Comparison of ENCODE assay signal across 13 cellular contexts in the genomic region with DNA sequence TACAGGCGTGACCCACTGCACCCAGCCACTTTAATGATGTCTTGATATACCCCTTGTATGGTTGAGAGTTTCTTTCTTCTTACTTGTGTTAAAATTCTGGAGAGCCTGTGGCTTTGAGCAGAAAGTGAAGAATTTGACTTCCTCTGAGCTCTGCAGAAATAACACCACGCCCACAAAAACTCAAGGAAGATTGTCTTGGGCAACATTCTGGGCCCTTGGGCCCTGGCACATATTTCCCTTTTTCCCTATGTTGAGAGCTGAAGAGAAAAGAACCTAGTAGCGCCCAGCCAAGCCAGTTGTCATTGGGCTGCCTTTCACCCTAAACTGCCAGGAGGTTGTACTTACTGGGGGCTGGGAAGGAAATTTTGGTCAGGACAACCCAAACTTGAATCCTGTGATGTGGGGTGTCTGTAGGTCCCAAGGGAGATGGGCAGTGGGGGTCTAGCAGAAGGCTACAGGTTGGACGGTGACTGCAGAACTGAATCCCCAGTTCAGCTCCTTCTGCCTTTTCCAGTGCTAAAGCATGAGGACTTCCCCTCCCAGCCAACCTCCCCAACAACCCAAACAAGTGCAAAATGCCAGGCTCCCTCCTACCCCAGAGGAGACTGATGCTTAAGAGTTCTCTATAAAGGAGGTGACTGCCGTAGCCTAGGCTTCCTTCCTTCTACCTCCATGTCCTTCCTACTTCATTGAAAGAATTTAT. TPM values are rescaled to one million over a fixed set of nuclear protein-coding genes. Genes with fewer than 3 reads are reported as not detected.
DNase-seq lines count a peak whose midpoint lies in the region; ATAC-seq, FAIRE-seq and TF ChIP-seq lines count a peak whose summit lies in the region.
"Had no signal": no experiment of that assay in that cellular context is flagged by ENCODE, and none has a peak within 500 bp of the region (broad histone marks: within the 10 kb centered on the region; RNA-seq: fewer than 3 reads in every experiment).

No MANE protein-coding gene starts in this region.

- no peak for TF ChIP-seq RAD21 in K562 (CRISPR knock-in tag; conservative IDR thresholded peaks at IDR 0.05 in 1 of 2, IDR thresholded peaks at IDR 0.05 in 1 of 2)

- H3K4me1 ChIP-seq in K562 (replicated peaks in 1 of 2; ENCODE audit: control insufficient read depth in 2 of 2, insufficient read depth in 2 of 2, low read length in 2 of 2), result peaks cover 14% of the 10 kb centered on the region in 2 experiments
- H3K4me1 ChIP-seq: foreskin keratinocyte had no signal

- WGBS in K562 (ENCODE audit: insufficient coverage, low coverage, missing lambda C conversion rate), result 80% methylated on average over 4 of the region's 5 CpGs

- H4K20me1 ChIP-seq in K562 (replicated peaks; ENCODE audit: control insufficient read depth, insufficient read depth, low read length), result no peaks in the 10 kb centered on the region

- intact Hi-C loops in CD4-positive, alpha-beta T cell (cut with DNase I, micrococcal nuclease), result no loop called here
- intact Hi-C loops in K562 (cut with micrococcal nuclease) (no loop called here), natural killer cell (cut with micrococcal nuclease) (no loop called here)

- in situ Hi-C loops in K562 (cut with MboI), result no loop called here

- BruUV-seq in K562 (replicated peaks; lab: Mats Ljungman, UMichigan), result TSS peak; percentile 1

- H3K36me3 ChIP-seq in K562 (ENCODE audit: control insufficient read depth, insufficient read depth, low read length), result peaks cover 54% of the 10 kb centered on the region

- H3K9ac ChIP-seq in K562 (ENCODE audit: insufficient read depth in 1 of 2, low read depth in 2 of 2, low read length in 2 of 2), result no peak overlapping the region

- no peak for DNase-seq in CD4-positive, alpha-beta T cell
- DNase-seq in MV-4-11 (lab: John Stamatoyannopoulos, UW) (peak; percentile 78), K562 (ENCODE audit: extremely low read depth in 1 of 4, low spot score in 3 of 4) (no peak), natural killer cell (no peak), hippocampal formation (lab: John Stamatoyannopoulos, UW) (no peak), SHP77 treated with DMSO at 0.1 percent for 48 hours (lab: John Stamatoyannopoulos, UW) (no peak), OCI-M2 (lab: John Stamatoyannopoulos, UW; ENCODE audit: unreplicated experiment) (no peak)
- DNase-seq: foreskin keratinocyte, KBM-7, NCI-H524 treated with DMSO at 0.1 percent for 48 hours had no signal

- H2AFZ ChIP-seq in K562 (ENCODE audit: low read depth, low read length), result no peak overlapping the region

- peak; percentile 40 for FAIRE-seq in K562 (lab: Jason Lieb, UNC)

- no peak for ATAC-seq in CD4-positive, alpha-beta T cell (ENCODE audit: poor library complexity)
- ATAC-seq in K562 (peak; percentile 32), natural killer cell (peak in 1 of 3 donors; percentile 38), GM21381 (IDR thresholded peaks at IDR 0.05; ENCODE audit: unreplicated experiment) (no peak)
- ATAC-seq: body of pancreas, foreskin keratinocyte had no signal

- H3K27ac ChIP-seq in CD4-positive, alpha-beta T cell (ENCODE audit: low read depth, low read length), result no peak overlapping the region
- no peak overlapping the region for H3K27ac ChIP-seq in K562 (ENCODE audit: extremely low read depth, low read depth, low read length)
- H3K27ac ChIP-seq: foreskin keratinocyte, vagina had no signal

- no peaks in the 10 kb centered on the region for H3K27me3 ChIP-seq in CD4-positive, alpha-beta T cell (ENCODE audit: control insufficient read depth, insufficient read depth, low read length)
- no peaks in the 10 kb centered on the region for H3K27me3 ChIP-seq in K562 (ENCODE audit: control insufficient read depth in 2 of 2, insufficient read depth in 2 of 2, low read length in 2 of 2)
- H3K27me3 ChIP-seq: body of pancreas, foreskin keratinocyte, vagina had no signal

- no peak for TF ChIP-seq POLR2A in K562 (conservative IDR thresholded peaks at IDR 0.05)

- no peak overlapping the region for H3K4me2 ChIP-seq in K562 (ENCODE audit: insufficient read depth, low read length)

- peaks cover 56% of the 10 kb centered on the region for H3K36me3 Mint-ChIP-seq in CD4-positive, alpha-beta T cell (ENCODE audit: low read depth)
- H3K36me3 Mint-ChIP-seq in natural killer cell, result peaks cover 35% of the 10 kb centered on the region

- no peak for TF ChIP-seq CTCF in CD4-positive, alpha-beta T cell (IDR thresholded peaks at IDR 0.05)
- TF ChIP-seq CTCF in K562 (IDR thresholded peaks at IDR 0.05 in 2 of 3, conservative IDR thresholded peaks at IDR 0.05 in 1 of 3; ENCODE audit: insufficient read depth in 2 of 3, low read depth in 1 of 3, low read length in 3 of 3) (no peak), natural killer cell (IDR thresholded peaks at IDR 0.05) (no peak)

- H3K4me1 Mint-ChIP-seq in CD4-positive, alpha-beta T cell (ENCODE audit: low read depth), result peaks cover 72% of the 10 kb centered on the region
- peaks cover 46 to 64% of the 10 kb centered on the region in 2 donors for H3K4me1 Mint-ChIP-seq in natural killer cell

- H3K4me3 Mint-ChIP-seq in CD4-positive, alpha-beta T cell, result no peak overlapping the region
- H3K4me3 Mint-ChIP-seq in natural killer cell, result peak overlapping the region; percentile 46

- CTCF ChIA-PET in CD4-positive, alpha-beta T cell (lab: Charles Lee), result interaction anchor here (0.6 kb wide), 1 partner anchor 14 kb away, joined by 3 read pairs; no protein-coding TSS in a partner anchor
- CTCF ChIA-PET in K562 (lab: Yijun Ruan, JAX; ENCODE audit: low intra/inter-chr PET ratio), result no interaction called here

- POLR2A ChIA-PET in CD4-positive, alpha-beta T cell (lab: Charles Lee), result interaction anchor here (0.6 to 8.3 kb wide), 2 partner anchors 12 to 127 kb away, joined by 7 to 89 read pairs; a partner anchor contains a TSS
- POLR2A ChIA-PET in K562 (lab: Yijun Ruan, JAX), result interaction anchor here (0.8 to 14.7 kb wide), 6 partner anchors 8 to 18 kb away, joined by 3 to 205 read pairs (median 4); a partner anchor contains a TSS

- no peaks in the 10 kb centered on the region for H3K9me3 ChIP-seq in CD4-positive, alpha-beta T cell (ENCODE audit: control insufficient read depth, low read length)
- H3K9me3 ChIP-seq in K562 (replicated peaks; ENCODE audit: control insufficient read depth, insufficient read depth, low read depth, low read length), result no peaks in the 10 kb centered on the region
- H3K9me3 ChIP-seq: body of pancreas, vagina had no signal

- H3K9me1 ChIP-seq in K562 (ENCODE audit: control insufficient read depth, insufficient read depth, low read length), result no peaks in the 10 kb centered on the region

- no peaks in the 10 kb centered on the region for H3K79me2 ChIP-seq in K562 (ENCODE audit: control insufficient read depth, insufficient read depth, low read length)

- peak overlapping the region; percentile 76 for H3K27ac Mint-ChIP-seq in CD4-positive, alpha-beta T cell
- peak overlapping the region; percentile 82 for H3K27ac Mint-ChIP-seq in natural killer cell

- H3K27me3 Mint-ChIP-seq in CD4-positive, alpha-beta T cell, result no peaks in the 10 kb centered on the region
- no peaks in the 10 kb centered on the region for H3K27me3 Mint-ChIP-seq in natural killer cell (ENCODE audit: low read depth in 2 of 2)

- no peak overlapping the region for H3K4me3 ChIP-seq in K562
- H3K4me3 ChIP-seq: body of pancreas, vagina had no signal

- H3K9me3 Mint-ChIP-seq in CD4-positive, alpha-beta T cell, result no peaks in the 10 kb centered on the region
- no peaks in the 10 kb centered on the region for H3K9me3 Mint-ChIP-seq in natural killer cell

- no peak for TF ChIP-seq EP300 in K562 (IDR thresholded peaks at IDR 0.05; ENCODE audit: low read length)

RNA-seq across cellular contexts. Expression of a gene that starts 11.7 kb away (rescaled TPM):
- total RNA-seq in CD4-positive, alpha-beta T cell, result 1 to 10 TPM; 7.2 to 7.3 TPM
- total RNA-seq in K562 (2011; cell fraction: chromatin; rRNA removed; ENCODE audit: low replicate concordance), result 8.7 and 14.0 TPM in 2 replicates
- 14.8 and 16.6 TPM in 2 replicates for total RNA-seq in K562 (2011; cell fraction: nucleolus; rRNA removed)
- total RNA-seq in K562 (2011; cell fraction: nucleoplasm; rRNA removed), result 14.4 and 14.7 TPM in 2 replicates
- total RNA-seq in K562 (2014; rRNA removed) (36.0 and 36.7 TPM in 2 replicates), K562 (2014; rRNA removed; fragmentation: Illumina TruSeq; extraction: Trizol) (26.5 and 27.8 TPM in 2 replicates), K562 (2015; rRNA removed; fragmentation: Illumina TruSeq; extraction: Trizol) (31.3 and 32.3 TPM in 2 replicates), K562 (2021) (24.6 and 26.6 TPM in 2 replicates), natural killer cell (10 to 100 TPM; 21.0 to 25.5 (median 23.5) TPM)
- polyA plus RNA-seq in K562 (2011; rRNA removed) (32.8 and 36.8 TPM in 2 replicates), K562 (2014; fragmentation: Illumina TruSeq; extraction: Trizol) (33.5 and 42.4 TPM in 2 replicates), K562 (2014; fragmentation: Nextera tagmentation; extraction: Ambion mirVana) (10 to 100 TPM; 11.2 to 15.8 TPM), K562 (2014; rRNA removed) (42.4 and 43.9 TPM in 2 replicates)
- 36.0 and 39.1 TPM in 2 replicates for polyA plus RNA-seq in K562 (2011; cell fraction: cytosol; rRNA removed)
- polyA plus RNA-seq in K562 (2011; cell fraction: nucleus; rRNA removed), result 25.2 and 27.6 TPM in 2 replicates
- polyA plus RNA-seq in K562 (2012), result 28.4 and 30.6 TPM in 2 replicates
- 10.2 and 10.5 TPM in 2 replicates for polyA minus RNA-seq in K562 (2011; rRNA and poly(A)+ RNA removed)
- 3.1 and 9.0 TPM in 2 replicates for polyA minus RNA-seq in K562 (2011; cell fraction: cytosol; rRNA and poly(A)+ RNA removed)
- polyA minus RNA-seq in K562 (2011; cell fraction: nucleus; rRNA and poly(A)+ RNA removed), result 5.9 and 8.8 TPM in 2 replicates

RNA-seq across cellular contexts. Expression of a gene that starts 13.0 kb away (rescaled TPM):
- 100 to 1,000 TPM in 1 of 2 experiments, 10 to 100 TPM in 1; 97.1 to 102 TPM for total RNA-seq in CD4-positive, alpha-beta T cell
- 128 and 182 TPM in 2 replicates for total RNA-seq in K562 (2011; cell fraction: chromatin; rRNA removed; ENCODE audit: low replicate concordance)
- 86.2 and 96.9 TPM in 2 replicates for total RNA-seq in K562 (2011; cell fraction: nucleolus; rRNA removed)
- 171 and 245 TPM in 2 replicates for total RNA-seq in K562 (2011; cell fraction: nucleoplasm; rRNA removed)
- total RNA-seq in K562 (2014; rRNA removed), result 60.8 and 75.6 TPM in 2 replicates
- 53.0 and 54.8 TPM in 2 replicates for total RNA-seq in K562 (2014; rRNA removed; fragmentation: Illumina TruSeq; extraction: Trizol)
- total RNA-seq in K562 (2015; rRNA removed; fragmentation: Illumina TruSeq; extraction: Trizol), result 57.2 and 60.4 TPM in 2 replicates
- total RNA-seq in K562 (2021), result 79.2 and 79.6 TPM in 2 replicates
- 82.7 and 91.8 TPM in 2 replicates for polyA plus RNA-seq in K562 (2011; rRNA removed)
- 56.0 and 71.7 TPM in 2 replicates for polyA plus RNA-seq in K562 (2011; cell fraction: cytosol; rRNA removed)
- polyA plus RNA-seq in K562 (2011; cell fraction: nucleus; rRNA removed), result 78.6 and 81.6 TPM in 2 replicates
- 59.7 and 63.1 TPM in 2 replicates for polyA plus RNA-seq in K562 (2012)
- 68.2 and 68.3 TPM in 2 replicates for polyA plus RNA-seq in K562 (2014; fragmentation: Illumina TruSeq; extraction: Trizol)
- polyA plus RNA-seq in K562 (2014; fragmentation: Nextera tagmentation; extraction: Ambion mirVana), result 10 to 100 TPM; 10.2 to 10.3 TPM
- 87.8 and 94.0 TPM in 2 replicates for polyA plus RNA-seq in K562 (2014; rRNA removed)
- polyA minus RNA-seq in K562 (2011; rRNA and poly(A)+ RNA removed), result 67.2 and 81.2 TPM in 2 replicates
- 25.4 and 25.8 TPM in 2 replicates for polyA minus RNA-seq in K562 (2011; cell fraction: cytosol; rRNA and poly(A)+ RNA removed)
- 61.4 and 84.9 TPM in 2 replicates for polyA minus RNA-seq in K562 (2011; cell fraction: nucleus; rRNA and poly(A)+ RNA removed)
- 100 to 1,000 TPM in 2 of 3 donors, 10 to 100 TPM in 1; 94.7 to 110 (median 106) TPM for total RNA-seq in natural killer cell

RNA-seq across cellular contexts. Expression of a gene that starts 18.6 kb away (rescaled TPM):
- not detected for total RNA-seq in CD4-positive, alpha-beta T cell
- total RNA-seq in K562 (2011; cell fraction: chromatin; rRNA removed; ENCODE audit: low replicate concordance), result 3.4 and 6.9 TPM in 2 replicates
- total RNA-seq in K562 (2011; cell fraction: nucleolus; rRNA removed), result 4.8 and 6.3 TPM in 2 replicates
- 5.9 and 8.4 TPM in 2 replicates for total RNA-seq in K562 (2011; cell fraction: nucleoplasm; rRNA removed)
- 16.1 and 22.4 TPM in 2 replicates for total RNA-seq in K562 (2014; rRNA removed)
- total RNA-seq in K562 (2014; rRNA removed; fragmentation: Illumina TruSeq; extraction: Trizol), result 4.6 and 5.7 TPM in 2 replicates
- total RNA-seq in K562 (2015; rRNA removed; fragmentation: Illumina TruSeq; extraction: Trizol), result 7.9 TPM in 2 replicates
- total RNA-seq in K562 (2021), result 12.7 and 14.1 TPM in 2 replicates
- 27.3 and 30.1 TPM in 2 replicates for polyA plus RNA-seq in K562 (2011; rRNA removed)
- polyA plus RNA-seq in K562 (2011; cell fraction: cytosol; rRNA removed), result 46.4 and 48.5 TPM in 2 replicates
- 10.6 and 11.0 TPM in 2 replicates for polyA plus RNA-seq in K562 (2011; cell fraction: nucleus; rRNA removed)
- polyA plus RNA-seq in K562 (2012), result 27.9 and 39.5 TPM in 2 replicates
- polyA plus RNA-seq in K562 (2014; fragmentation: Illumina TruSeq; extraction: Trizol), result 14.4 and 15.0 TPM in 2 replicates
- polyA plus RNA-seq in K562 (2014; fragmentation: Nextera tagmentation; extraction: Ambion mirVana), result under 1 TPM; 0.44 to 0.53 TPM
- polyA plus RNA-seq in K562 (2014; rRNA removed), result 24.4 and 27.1 TPM in 2 replicates
- polyA minus RNA-seq in K562 (2011; rRNA and poly(A)+ RNA removed), result 12.5 and 25.6 TPM in 2 replicates
- 11.0 and 12.5 TPM in 2 replicates for polyA minus RNA-seq in K562 (2011; cell fraction: cytosol; rRNA and poly(A)+ RNA removed)
- polyA minus RNA-seq in K562 (2011; cell fraction: nucleus; rRNA and poly(A)+ RNA removed), result 2.2 and 4.4 TPM in 2 replicates
- not detected for total RNA-seq in natural killer cell
- total RNA-seq: foreskin keratinocyte, vagina had no signal

RNA-seq across cellular contexts. Expression of a gene that starts 19.5 kb away (rescaled TPM):
- 1 to 10 TPM; 2.1 to 2.8 TPM for total RNA-seq in CD4-positive, alpha-beta T cell
- 24.7 and 50.2 TPM in 2 replicates for total RNA-seq in K562 (2011; cell fraction: chromatin; rRNA removed; ENCODE audit: low replicate concordance)
- 28.6 and 31.2 TPM in 2 replicates for total RNA-seq in K562 (2011; cell fraction: nucleolus; rRNA removed)
- total RNA-seq in K562 (2011; cell fraction: nucleoplasm; rRNA removed), result 27.3 and 31.8 TPM in 2 replicates
- total RNA-seq in K562 (2014; rRNA removed), result 48.8 and 58.0 TPM in 2 replicates
- total RNA-seq in K562 (2014; rRNA removed; fragmentation: Illumina TruSeq; extraction: Trizol), result 45.6 and 53.8 TPM in 2 replicates
- total RNA-seq in K562 (2015; rRNA removed; fragmentation: Illumina TruSeq; extraction: Trizol), result 46.5 and 49.2 TPM in 2 replicates
- total RNA-seq in K562 (2021), result 41.9 and 43.3 TPM in 2 replicates
- 82.1 and 112 TPM in 2 replicates for polyA plus RNA-seq in K562 (2011; rRNA removed)
- 76.6 and 95.8 TPM in 2 replicates for polyA plus RNA-seq in K562 (2011; cell fraction: cytosol; rRNA removed)
- 77.0 and 81.9 TPM in 2 replicates for polyA plus RNA-seq in K562 (2011; cell fraction: nucleus; rRNA removed)
- polyA plus RNA-seq in K562 (2012), result 90.6 and 94.3 TPM in 2 replicates
- 46.5 and 51.4 TPM in 2 replicates for polyA plus RNA-seq in K562 (2014; fragmentation: Illumina TruSeq; extraction: Trizol)
- polyA plus RNA-seq in K562 (2014; fragmentation: Nextera tagmentation; extraction: Ambion mirVana), result 100 to 1,000 TPM; 128 to 129 TPM
- polyA plus RNA-seq in K562 (2014; rRNA removed), result 101 and 114 TPM in 2 replicates
- polyA minus RNA-seq in K562 (2011; rRNA and poly(A)+ RNA removed), result 26.7 and 43.1 TPM in 2 replicates
- 9.8 and 13.9 TPM in 2 replicates for polyA minus RNA-seq in K562 (2011; cell fraction: cytosol; rRNA and poly(A)+ RNA removed)
- polyA minus RNA-seq in K562 (2011; cell fraction: nucleus; rRNA and poly(A)+ RNA removed), result 8.0 and 9.2 TPM in 2 replicates
- 1 to 10 TPM; 4.0 to 5.8 (median 4.1) TPM for total RNA-seq in natural killer cell

RNA-seq across cellular contexts. Expression of a gene that starts 24.0 kb away (rescaled TPM):
- total RNA-seq in CD4-positive, alpha-beta T cell, result 100 to 1,000 TPM; 140 to 147 TPM
- total RNA-seq in K562 (2011; cell fraction: chromatin; rRNA removed; ENCODE audit: low replicate concordance), result 167 and 217 TPM in 2 replicates
- total RNA-seq in K562 (2011; cell fraction: nucleolus; rRNA removed), result 160 TPM in 2 replicates
- total RNA-seq in K562 (2011; cell fraction: nucleoplasm; rRNA removed), result 148 and 169 TPM in 2 replicates
- total RNA-seq in K562 (2014; rRNA removed), result 282 and 331 TPM in 2 replicates
- total RNA-seq in K562 (2014; rRNA removed; fragmentation: Illumina TruSeq; extraction: Trizol), result 474 and 498 TPM in 2 replicates
- total RNA-seq in K562 (2015; rRNA removed; fragmentation: Illumina TruSeq; extraction: Trizol), result 482 and 491 TPM in 2 replicates
- total RNA-seq in K562 (2021), result 313 and 315 TPM in 2 replicates
- polyA plus RNA-seq in K562 (2011; rRNA removed), result 632 and 726 TPM in 2 replicates
- 415 and 502 TPM in 2 replicates for polyA plus RNA-seq in K562 (2011; cell fraction: cytosol; rRNA removed)
- 264 and 364 TPM in 2 replicates for polyA plus RNA-seq in K562 (2011; cell fraction: nucleus; rRNA removed)
- polyA plus RNA-seq in K562 (2012), result 325 and 353 TPM in 2 replicates
- 544 and 664 TPM in 2 replicates for polyA plus RNA-seq in K562 (2014; fragmentation: Illumina TruSeq; extraction: Trizol)
- polyA plus RNA-seq in K562 (2014; fragmentation: Nextera tagmentation; extraction: Ambion mirVana), result 100 to 1,000 TPM; 459 to 642 TPM
- polyA plus RNA-seq in K562 (2014; rRNA removed), result 305 and 356 TPM in 2 replicates
- polyA minus RNA-seq in K562 (2011; rRNA and poly(A)+ RNA removed), result 480 and 562 TPM in 2 replicates
- polyA minus RNA-seq in K562 (2011; cell fraction: cytosol; rRNA and poly(A)+ RNA removed), result 157 and 219 TPM in 2 replicates
- polyA minus RNA-seq in K562 (2011; cell fraction: nucleus; rRNA and poly(A)+ RNA removed), result 57.8 and 119 TPM in 2 replicates
- 100 to 1,000 TPM in 2 of 3 donors, 10 to 100 TPM in 1; 97.6 to 134 (median 110) TPM for total RNA-seq in natural killer cell

Comparison
In these comparisons a context has a peak if more than half of its experiments do, and no peak if none do; other contexts are left out.
1. RNA of a gene that starts 18.6 kb away (total RNA-seq): 3.4 to 22.4 TPM in K562; not detected in CD4-positive, alpha-beta T cell and not detected in natural killer cell; every median in the first group is over 4 times any median in the second.